11 cellular contexts compared by ENCODE assay signal in the genomic region with DNA sequence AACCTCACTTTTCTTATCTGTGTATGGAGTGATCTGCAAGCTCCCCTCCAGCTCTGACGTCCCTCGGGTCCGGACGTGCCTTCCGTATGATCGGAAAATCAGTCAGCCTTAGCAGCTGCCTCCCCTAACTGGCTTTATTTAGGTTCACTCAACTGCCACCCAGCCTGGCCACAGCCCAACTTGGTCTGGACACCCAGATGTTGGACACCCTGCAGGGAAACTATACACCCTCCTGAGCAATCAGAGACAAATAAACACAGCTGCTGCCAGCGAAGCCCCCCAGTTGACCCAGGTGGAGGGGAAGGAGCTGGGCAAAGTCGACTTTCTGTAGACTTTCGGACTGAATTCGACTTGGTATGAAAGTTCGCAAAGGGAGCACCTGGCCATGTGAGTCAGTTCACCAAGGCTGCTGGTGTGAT.
"Had no signal": no experiment of that assay in that cellular context is flagged by ENCODE, and none has a peak within 500 bp of the region (broad histone marks: within the 10 kb centered on the region; RNA-seq: fewer than 3 reads in every experiment).

No MANE protein-coding gene starts in this region.

- H3K27ac Mint-ChIP-seq: activated CD4-positive, alpha-beta memory T cell treated with anti-CD3 and anti-CD28 coated beads for 36 hours; activated naive CD4-positive, alpha-beta T cell treated with anti-CD3 and anti-CD28 coated beads, Interleukin-2, amount 10 ng/mL, durations not matched to agents 7 days and 5 days; nephron; T-helper 17 cell had no signal

- H3K9me3 Mint-ChIP-seq: activated CD4-positive, alpha-beta memory T cell treated with anti-CD3 and anti-CD28 coated beads for 36 hours; activated naive CD4-positive, alpha-beta T cell treated with anti-CD3 and anti-CD28 coated beads, Interleukin-2, amount 10 ng/mL, durations not matched to agents 7 days and 5 days; nephron had no signal

- H3K4me3 Mint-ChIP-seq: activated CD4-positive, alpha-beta memory T cell treated with anti-CD3 and anti-CD28 coated beads for 36 hours; activated naive CD4-positive, alpha-beta T cell treated with anti-CD3 and anti-CD28 coated beads, Interleukin-2, amount 10 ng/mL, durations not matched to agents 7 days and 5 days; nephron; T-helper 17 cell had no signal

- H3K27me3 Mint-ChIP-seq: activated CD4-positive, alpha-beta memory T cell treated with anti-CD3 and anti-CD28 coated beads for 36 hours; activated naive CD4-positive, alpha-beta T cell treated with anti-CD3 and anti-CD28 coated beads, Interleukin-2, amount 10 ng/mL, durations not matched to agents 7 days and 5 days; T-helper 17 cell had no signal

- DNase-seq: activated CD4-positive, alpha-beta memory T cell treated with anti-CD3 and anti-CD28 coated beads for 36 hours; activated naive CD4-positive, alpha-beta T cell treated with anti-CD3 and anti-CD28 coated beads, Interleukin-2, amount 10 ng/mL, durations not matched to agents 7 days and 5 days; foreskin melanocyte; heart right ventricle; left lung; ovary; stimulated activated CD4-positive, alpha-beta T cell treated with anti-CD3 and anti-CD28 coated beads, Interleukin-4, amount 100 ng/mL, for 1 hour; stimulated activated CD8-positive, alpha-beta memory T cell treated with anti-CD3 and anti-CD28 coated beads, Interleukin-4, amount 100 ng/mL, for 48 hours; stomach; T-helper 17 cell had no signal

- ATAC-seq: heart right ventricle, left lung, T-helper 17 cell had no signal
